ENCODE assay signal across 26 cellular contexts in the genomic region with DNA sequence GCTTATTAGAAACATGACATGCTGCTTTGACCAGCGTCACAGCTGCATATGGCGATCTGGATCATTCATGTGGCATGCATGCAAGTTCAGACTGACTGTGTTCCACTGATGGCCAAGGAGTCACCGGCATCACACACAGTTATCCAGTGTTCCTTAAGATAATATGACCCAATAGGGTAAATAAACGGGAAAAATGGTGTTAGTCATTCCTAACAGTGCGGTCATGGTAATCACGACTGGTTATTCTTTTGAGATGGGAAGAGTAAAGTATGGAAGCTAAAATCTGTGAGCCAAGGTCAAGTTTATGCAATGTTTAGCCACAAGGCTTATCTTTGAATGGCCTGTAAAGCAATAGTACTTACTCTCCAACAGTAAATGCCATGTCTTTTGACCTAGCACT. TPM values are rescaled to one million over a fixed set of nuclear protein-coding genes. Genes with fewer than 3 reads are reported as not detected.
"Had no signal": no experiment of that assay in that cellular context is flagged by ENCODE, and none has a peak within 500 bp of the region (broad histone marks: within the 10 kb centered on the region; RNA-seq: fewer than 3 reads in every experiment).

No MANE protein-coding gene starts in this region.

- ATAC-seq: activated naive CD8-positive, alpha-beta T cell treated with anti-CD3 and anti-CD28 coated beads, Interleukin-2, amount 50 U/mL, for 24 hours; esophagus mucosa; gastrocnemius medialis; left colon; right lobe of liver; T-helper 17 cell had no signal

- H3K27ac ChIP-seq: colonic mucosa, dorsolateral prefrontal cortex, gastrocnemius medialis, ovary, right lobe of liver, tibial nerve had no signal

- H3K36me3 ChIP-seq: colonic mucosa, gastrocnemius medialis, ovary, right lobe of liver, tibial nerve had no signal

- H3K4me3 ChIP-seq: colonic mucosa, dorsolateral prefrontal cortex, gastrocnemius medialis, ovary, right lobe of liver, tibial nerve had no signal

- H3K4me1 ChIP-seq: colonic mucosa, gastrocnemius medialis, right lobe of liver, tibial nerve had no signal

- H3K4me1 Mint-ChIP-seq: activated CD4-positive, alpha-beta memory T cell treated with anti-CD3 and anti-CD28 coated beads, Interleukin-2, amount 10 ng/mL, durations not matched to agents 7 days and 5 days; activated CD4-positive, alpha-beta T cell treated with anti-CD3 and anti-CD28 coated beads, Interleukin-2, amount 10 ng/mL, durations not matched to agents 7 days and 5 days; activated naive CD4-positive, alpha-beta T cell treated with anti-CD3 and anti-CD28 coated beads, Interleukin-2, amount 50 U/mL, for 24 hours; activated naive CD8-positive, alpha-beta T cell treated with anti-CD3 and anti-CD28 coated beads, Interleukin-2, amount 50 U/mL, for 24 hours; mesothelial cell of epicardium; naive B cell had no signal

- H3K36me3 Mint-ChIP-seq: activated naive CD4-positive, alpha-beta T cell treated with anti-CD3 and anti-CD28 coated beads, Interleukin-2, amount 50 U/mL, for 24 hours; mesothelial cell of epicardium; naive B cell had no signal

- H3K4me3 Mint-ChIP-seq: activated CD4-positive, alpha-beta memory T cell treated with anti-CD3 and anti-CD28 coated beads, Interleukin-2, amount 10 ng/mL, durations not matched to agents 7 days and 5 days; activated CD4-positive, alpha-beta T cell treated with anti-CD3 and anti-CD28 coated beads, Interleukin-2, amount 10 ng/mL, durations not matched to agents 7 days and 5 days; activated naive CD4-positive, alpha-beta T cell treated with anti-CD3 and anti-CD28 coated beads, Interleukin-2, amount 50 U/mL, for 24 hours; activated naive CD8-positive, alpha-beta T cell treated with anti-CD3 and anti-CD28 coated beads, Interleukin-2, amount 50 U/mL, for 24 hours; activated T-cell treated with anti-CD3 and anti-CD28 coated beads, Interleukin-2, amount 50 U/mL, for 24 hours; mesothelial cell of epicardium; naive B cell; T-helper 17 cell had no signal

- DNase-seq: activated CD4-positive, alpha-beta memory T cell treated with anti-CD3 and anti-CD28 coated beads, Interleukin-2, amount 10 ng/mL, durations not matched to agents 7 days and 5 days; activated CD4-positive, alpha-beta T cell treated with anti-CD3 and anti-CD28 coated beads, Interleukin-2, amount 10 ng/mL, durations not matched to agents 7 days and 5 days; activated CD4-positive, CD25-positive, alpha-beta regulatory T cell treated with anti-CD3 and anti-CD28 coated beads, Interleukin-2, amount 50 U/mL, for 72 hours; activated CD8-positive, alpha-beta memory T cell treated with anti-CD3 and anti-CD28 coated beads, Interleukin-2, amount 50 U/mL, for 48 hours; activated gamma-delta T cell; activated naive CD8-positive, alpha-beta T cell treated with anti-CD3 and anti-CD28 coated beads, Interleukin-2, amount 50 U/mL, for 24 hours; activated T-cell treated with anti-CD3 and anti-CD28 coated beads, Interleukin-2, amount 50 U/mL, for 24 hours; colonic mucosa; dorsolateral prefrontal cortex; gastrocnemius medialis; glutamatergic neuron; kidney; left colon; mammary epithelial cell; naive B cell; ovary; right lobe of liver; stimulated activated CD4-positive, alpha-beta T cell treated with anti-CD3 and anti-CD28 coated beads, Interleukin-2, amount 100 ng/mL, for 48 hours; stimulated activated naive CD4-positive, alpha-beta T cell treated with Interleukin-2 at 50 U/mL for 16 hours; T-helper 17 cell; T1000 had no signal

- H3K27me3 ChIP-seq: colonic mucosa, dorsolateral prefrontal cortex, gastrocnemius medialis, ovary, right lobe of liver, tibial nerve had no signal

- H3K9me3 ChIP-seq: colonic mucosa, gastrocnemius medialis, ovary, right lobe of liver, tibial nerve had no signal

- H3K9me3 Mint-ChIP-seq: activated CD4-positive, alpha-beta memory T cell treated with anti-CD3 and anti-CD28 coated beads, Interleukin-2, amount 10 ng/mL, durations not matched to agents 7 days and 5 days; activated CD4-positive, alpha-beta T cell treated with anti-CD3 and anti-CD28 coated beads, Interleukin-2, amount 10 ng/mL, durations not matched to agents 7 days and 5 days; activated naive CD4-positive, alpha-beta T cell treated with anti-CD3 and anti-CD28 coated beads, Interleukin-2, amount 50 U/mL, for 24 hours; activated naive CD8-positive, alpha-beta T cell treated with anti-CD3 and anti-CD28 coated beads, Interleukin-2, amount 50 U/mL, for 24 hours; activated T-cell treated with anti-CD3 and anti-CD28 coated beads, Interleukin-2, amount 50 U/mL, for 24 hours; mesothelial cell of epicardium had no signal

- H3K27ac Mint-ChIP-seq: activated CD4-positive, alpha-beta memory T cell treated with anti-CD3 and anti-CD28 coated beads, Interleukin-2, amount 10 ng/mL, durations not matched to agents 7 days and 5 days; activated CD4-positive, alpha-beta T cell treated with anti-CD3 and anti-CD28 coated beads, Interleukin-2, amount 10 ng/mL, durations not matched to agents 7 days and 5 days; activated naive CD4-positive, alpha-beta T cell treated with anti-CD3 and anti-CD28 coated beads, Interleukin-2, amount 50 U/mL, for 24 hours; activated naive CD8-positive, alpha-beta T cell treated with anti-CD3 and anti-CD28 coated beads, Interleukin-2, amount 50 U/mL, for 24 hours; activated T-cell treated with anti-CD3 and anti-CD28 coated beads, Interleukin-2, amount 50 U/mL, for 24 hours; mesothelial cell of epicardium; naive B cell; progenitor cell of endocrine pancreas; T-helper 17 cell had no signal

- H3K27me3 Mint-ChIP-seq: activated naive CD8-positive, alpha-beta T cell treated with anti-CD3 and anti-CD28 coated beads, Interleukin-2, amount 50 U/mL, for 24 hours; activated T-cell treated with anti-CD3 and anti-CD28 coated beads, Interleukin-2, amount 50 U/mL, for 24 hours; progenitor cell of endocrine pancreas; T-helper 17 cell had no signal

RNA-seq across cellular contexts. Expression of a gene that starts 29.3 kb away (rescaled TPM):
- total RNA-seq: activated CD4-positive, alpha-beta T cell treated with anti-CD3 and anti-CD28 coated beads, Interleukin-2, amount 10 ng/mL, durations not matched to agents 7 days and 5 days; kidney; T-helper 17 cell had no signal
- polyA plus RNA-seq: mammary epithelial cell had no signal
